ENCODE assay signal across 9 cellular contexts in the genomic region with DNA sequence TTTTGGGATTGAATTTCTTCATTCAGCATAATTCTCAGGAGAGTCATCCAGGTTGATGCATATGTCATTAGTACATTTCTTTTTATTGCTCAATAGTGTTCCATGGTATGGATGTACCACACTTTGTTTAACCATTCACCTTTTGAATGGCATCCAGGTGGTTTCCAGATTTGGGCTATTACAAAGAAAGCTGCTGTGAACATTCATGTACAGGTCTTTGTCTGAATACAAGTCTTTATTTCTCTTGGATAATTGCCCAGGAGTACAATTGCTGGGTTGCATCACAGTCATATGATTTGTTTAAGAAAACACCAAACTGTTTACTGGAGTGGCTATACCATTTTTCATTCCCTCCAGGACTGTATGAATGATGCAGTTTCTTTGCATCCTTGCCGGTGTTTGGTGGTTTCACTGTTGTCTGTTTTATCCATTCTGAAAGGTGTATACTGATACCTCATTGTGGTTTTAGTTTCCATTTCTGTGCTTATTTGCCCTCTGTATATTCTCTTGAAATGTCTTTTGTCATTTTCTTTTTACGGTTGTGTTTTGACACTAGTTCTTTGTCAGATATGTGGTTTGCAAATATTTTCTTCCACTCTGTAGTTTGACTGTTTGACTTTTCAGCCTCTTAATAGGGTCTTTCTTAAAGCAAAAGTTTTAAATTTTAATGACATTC. TPM values are rescaled to one million over a fixed set of nuclear protein-coding genes. Genes with fewer than 3 reads are reported as not detected.
DNase-seq lines count a peak whose midpoint lies in the region; ATAC-seq, FAIRE-seq and TF ChIP-seq lines count a peak whose summit lies in the region.
"Had no signal": no experiment of that assay in that cellular context is flagged by ENCODE, and none has a peak within 500 bp of the region (broad histone marks: within the 10 kb centered on the region; RNA-seq: fewer than 3 reads in every experiment).

No MANE protein-coding gene starts in this region.

- ATAC-seq in GM18909 (IDR thresholded peaks at IDR 0.05; ENCODE audit: poor library complexity, unreplicated experiment) = peak; percentile 98
- peak; percentile 98 for ATAC-seq in HG03060 (IDR thresholded peaks at IDR 0.05; ENCODE audit: low read depth, unreplicated experiment)

- H3K27me3 ChIP-seq in AG04450 (ENCODE audit: control insufficient read depth, insufficient read depth, low read length) = no peaks in the 10 kb centered on the region

- DNase-seq in AG04450 (ENCODE audit: low read depth, low spot score) (peak; percentile 43), NCI-H748 (lab: John Stamatoyannopoulos, UW; ENCODE audit: unreplicated experiment) (peak; percentile 99), fibroblast of pulmonary artery (ENCODE audit: low read depth) (peak; percentile 95), D721Med (ENCODE audit: insufficient read length, low spot score) (no peak), amygdala (lab: John Stamatoyannopoulos, UW) (no peak), cortex of kidney (lab: John Stamatoyannopoulos, UW) (no peak)

- H3K4me3 ChIP-seq in AG04450 (ENCODE audit: low read depth, low read length) (no peak overlapping the region), fibroblast of pulmonary artery (replicated peaks; ENCODE audit: low read depth, low read length) (peak overlapping the region; percentile 18)

- CTCF ChIA-PET in AG04450 (lab: Charles Lee) = no interaction called here

- POLR2A ChIA-PET in AG04450 (lab: Yijun Ruan, JAX) = no interaction called here

- H3K9me3 ChIP-seq in AG04450 (ENCODE audit: control insufficient read depth, insufficient read depth, low read length) = no peaks in the 10 kb centered on the region

- TF ChIP-seq CTCF in AG04450 (IDR thresholded peaks at IDR 0.05; ENCODE audit: low read depth, low read length) = no peak
- TF ChIP-seq CTCF in fibroblast of pulmonary artery (IDR thresholded peaks at IDR 0.05; ENCODE audit: low read length, missing control alignments) = no peak
- TF ChIP-seq CTCF in D721Med (IDR thresholded peaks at IDR 0.05; ENCODE audit: insufficient read depth, missing control alignments) = no peak

- no peak overlapping the region for H3K27ac ChIP-seq in AG04450 (ENCODE audit: low read depth, low read length)

- FAIRE-seq in D721Med (lab: Jason Lieb, UNC) = no peak
- FAIRE-seq: colon had no signal

RNA-seq across cellular contexts. Expression of a gene that starts 8.8 kb away (rescaled TPM):
- 6.8 and 9.2 TPM in 2 replicates for polyA plus RNA-seq in AG04450 (2011; rRNA removed)
- 13.0 and 16.4 TPM in 2 replicates for polyA minus RNA-seq in AG04450 (2011; rRNA and poly(A)+ RNA removed)

Comparison
In these comparisons a context has a peak if more than half of its experiments do, and no peak if none do; other contexts are left out.
1. DNase-seq: peak in AG04450 (single experiment), NCI-H748 (single experiment) and fibroblast of pulmonary artery (single experiment); none in D721Med (single experiment), amygdala (0 of 56) and cortex of kidney (single experiment).